ENCODE assay signal across 1 cellular context in genomic region chr19:8342684-8343482, GRCh38.
TF ChIP-seq lines count a peak whose summit lies in the region.

Gene KANK3 (minus strand): TSS chr19:8343262. CDS start chr19:8337828, 5,434 bp downstream.

TF ChIP-seq in HepG2, 621 proteins besides CTCF, POLR2A, EP300 and RAD21 (continued from another document and continues in another):
- no peak for TF ChIP-seq ZNF773 (CRISPR knock-in tag; IDR thresholded peaks at IDR 0.05; ENCODE audit: borderline replicate concordance)
- TF ChIP-seq ZNF704 (CRISPR knock-in tag; IDR thresholded peaks at IDR 0.05; ENCODE audit: borderline replicate concordance), result no peak
- no peak for TF ChIP-seq ZNF10 (CRISPR knock-in tag; IDR thresholded peaks at IDR 0.05; ENCODE audit: borderline replicate concordance, low read depth)
- no peak for TF ChIP-seq CSRNP2 (CRISPR knock-in tag; conservative IDR thresholded peaks at IDR 0.05; ENCODE audit: low read depth)
- no peak for TF ChIP-seq AFF4 (CRISPR knock-in tag; IDR thresholded peaks at IDR 0.05)
- TF ChIP-seq HNF1A (IDR thresholded peaks at IDR 0.05; ENCODE audit: low read depth), result no peak
- no peak for TF ChIP-seq HNF1A (CRISPR knock-in tag; IDR thresholded peaks at IDR 0.05; ENCODE audit: borderline replicate concordance)
- no peak for TF ChIP-seq MBNL3 (CRISPR knock-in tag; conservative IDR thresholded peaks at IDR 0.05)
- no peak for TF ChIP-seq WIZ (CRISPR knock-in tag; IDR thresholded peaks at IDR 0.05)
- TF ChIP-seq ZNF513 (CRISPR knock-in tag; conservative IDR thresholded peaks at IDR 0.05), result no peak
- TF ChIP-seq ZNF761 (CRISPR knock-in tag; conservative IDR thresholded peaks at IDR 0.05), result no peak
- no peak for TF ChIP-seq ZBTB34 (CRISPR knock-in tag; IDR thresholded peaks at IDR 0.05)
- TF ChIP-seq RFX5 (IDR thresholded peaks at IDR 0.05; ENCODE audit: low read depth, low read length), result no peak
- no peak for TF ChIP-seq ZNF138 (CRISPR knock-in tag; IDR thresholded peaks at IDR 0.05; ENCODE audit: low read depth)
- TF ChIP-seq BCL6 (CRISPR knock-in tag; IDR thresholded peaks at IDR 0.05), result no peak
- no peak for TF ChIP-seq ZFP37 (CRISPR knock-in tag; IDR thresholded peaks at IDR 0.05; ENCODE audit: borderline replicate concordance)
- no peak for TF ChIP-seq ZNF703 (CRISPR knock-in tag; IDR thresholded peaks at IDR 0.05; ENCODE audit: borderline replicate concordance)
- TF ChIP-seq HDAC2 (CRISPR knock-in tag; IDR thresholded peaks at IDR 0.05), result no peak
- TF ChIP-seq ZNF839 (CRISPR knock-in tag; IDR thresholded peaks at IDR 0.05; ENCODE audit: borderline replicate concordance), result no peak
- TF ChIP-seq ZNF652 (CRISPR knock-in tag; IDR thresholded peaks at IDR 0.05; ENCODE audit: borderline replicate concordance, low read depth), result no peak
- no peak for TF ChIP-seq DNMT3B (CRISPR knock-in tag; conservative IDR thresholded peaks at IDR 0.05)
- no peak for TF ChIP-seq ARNT2 (CRISPR knock-in tag; IDR thresholded peaks at IDR 0.05; ENCODE audit: low read depth)
- TF ChIP-seq NFE2L1 (CRISPR knock-in tag; IDR thresholded peaks at IDR 0.05; ENCODE audit: borderline replicate concordance), result no peak
- TF ChIP-seq SNAPC4 (CRISPR knock-in tag; IDR thresholded peaks at IDR 0.05), result 0 out of 2 replicates have a peak, but pooled peaks have one; percentile 22
- no peak for TF ChIP-seq ZNF879 (CRISPR knock-in tag; IDR thresholded peaks at IDR 0.05)
- no peak for TF ChIP-seq ZBTB14 (CRISPR knock-in tag; IDR thresholded peaks at IDR 0.05)
- TF ChIP-seq ZXDC (CRISPR knock-in tag; IDR thresholded peaks at IDR 0.05), result no peak
- TF ChIP-seq PRMT3 (CRISPR knock-in tag; IDR thresholded peaks at IDR 0.05; ENCODE audit: borderline replicate concordance, low read depth), result no peak
- TF ChIP-seq ZNF878 (CRISPR knock-in tag; IDR thresholded peaks at IDR 0.05), result no peak
- no peak for TF ChIP-seq ZNF598 (CRISPR knock-in tag; IDR thresholded peaks at IDR 0.05; ENCODE audit: borderline replicate concordance)
- 0 out of 2 replicates have a peak, but pooled peaks have one; percentile 39 for TF ChIP-seq ZNF235 (CRISPR knock-in tag; IDR thresholded peaks at IDR 0.05; ENCODE audit: borderline replicate concordance)
- TF ChIP-seq ZNF451 (CRISPR knock-in tag; IDR thresholded peaks at IDR 0.05), result no peak
- no peak for TF ChIP-seq KDM4B (CRISPR knock-in tag; IDR thresholded peaks at IDR 0.05)
- no peak for TF ChIP-seq SNAI1 (CRISPR knock-in tag; IDR thresholded peaks at IDR 0.05; ENCODE audit: borderline replicate concordance)
- no peak for TF ChIP-seq EED (CRISPR knock-in tag; IDR thresholded peaks at IDR 0.05)
- no peak for TF ChIP-seq ZNF720 (CRISPR knock-in tag; IDR thresholded peaks at IDR 0.05)
- no peak for TF ChIP-seq JARID2 (CRISPR knock-in tag; IDR thresholded peaks at IDR 0.05; ENCODE audit: insufficient replicate concordance)
